ENCODE assay signal across 9 cellular contexts in the genomic region with DNA sequence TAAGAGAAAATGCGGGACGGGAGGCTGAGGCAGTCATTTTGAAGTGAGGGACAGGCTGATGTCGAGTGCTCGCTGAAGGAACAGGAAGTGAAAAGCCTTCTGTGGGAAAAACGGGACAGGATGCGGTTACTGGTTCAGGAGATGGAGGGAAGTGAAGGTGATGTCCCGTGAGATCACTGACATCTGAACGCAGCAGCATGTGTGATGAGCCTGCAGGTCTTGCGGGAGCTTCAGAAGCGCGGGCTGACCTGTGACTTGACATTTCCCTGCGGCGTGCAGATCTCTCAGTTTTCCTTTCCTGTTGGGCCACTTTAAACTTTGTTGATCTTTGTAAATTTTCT.
DNase-seq lines count a peak whose midpoint lies in the region; TF ChIP-seq lines count a peak whose summit lies in the region.
"Had no signal": no experiment of that assay in that cellular context is flagged by ENCODE, and none has a peak within 500 bp of the region (broad histone marks: within the 10 kb centered on the region; RNA-seq: fewer than 3 reads in every experiment).

No MANE protein-coding gene starts in this region.

- in situ Hi-C loops in GM13977 (cut with MboI; ENCODE audit: low pct_unique_long_range_greater_than_20kb, low sequenced_read_pairs, unreplicated experiment), result no loop called here

- peak; percentile 73 for DNase-seq in GM13977 (ENCODE audit: low spot score)
- DNase-seq in Jurkat, Clone E6-1 (ENCODE audit: low read depth, low spot score), result peak; percentile 89
- DNase-seq in activated T-cell treated with anti-CD3 and anti-CD28 coated beads, Interleukin-2, amount 50 U/mL, for 48 hours, result peak; percentile 47 to 49
- no peak for DNase-seq in H4 (ENCODE audit: low spot score)
- DNase-seq in foreskin melanocyte, result no peak
- DNase-seq in NCI-H82 treated with DMSO at 0.1 percent for 48 hours (lab: John Stamatoyannopoulos, UW; ENCODE audit: unreplicated experiment), result no peak
- DNase-seq: NCI-H526 had no signal

- peak overlapping the region; percentile 8 for H3K4me3 ChIP-seq in Jurkat, Clone E6-1 (ENCODE audit: low read length)
- no peak overlapping the region for H3K4me3 ChIP-seq in neutrophil (ENCODE audit: low read depth in 1 of 2, low read length in 1 of 2)
- H3K4me3 ChIP-seq: cardiac muscle cell had no signal

- no peaks in the 10 kb centered on the region for H3K27me3 ChIP-seq in neutrophil
- H3K27me3 ChIP-seq: cardiac muscle cell had no signal

- H3K9me3 ChIP-seq in neutrophil, result no peaks in the 10 kb centered on the region

- TF ChIP-seq CTCF in GM13977 (IDR thresholded peaks at IDR 0.05; ENCODE audit: extremely low read depth, insufficient read depth, missing control alignments), result no peak
- TF ChIP-seq CTCF in neutrophil (IDR thresholded peaks at IDR 0.05), result no peak

- H3K36me3 ChIP-seq in neutrophil, result peaks cover 91% of the 10 kb centered on the region

- H3K27ac ChIP-seq in neutrophil, result peak overlapping the region; percentile 50
- H3K27ac ChIP-seq: cardiac muscle cell had no signal

- H3K4me1 ChIP-seq in neutrophil (ENCODE audit: control insufficient read depth in 1 of 2, insufficient read depth in 1 of 2, low read depth in 1 of 2, low read length in 1 of 2), result peaks cover 5 to 6% of the 10 kb centered on the region in 2 experiments

Comparison
In these comparisons a context has a peak if more than half of its experiments do, and no peak if none do; other contexts are left out.
1. DNase-seq: peak in GM13977 (single experiment), Jurkat, Clone E6-1 (single experiment) and activated T-cell treated with anti-CD3 and anti-CD28 coated beads, Interleukin-2, amount 50 U/mL, for 48 hours (2 of 2); none in H4 (single experiment), foreskin melanocyte (single experiment) and NCI-H82 treated with DMSO at 0.1 percent for 48 hours (single experiment).